ENCODE assay signal across 1 cellular context in the genomic region with DNA sequence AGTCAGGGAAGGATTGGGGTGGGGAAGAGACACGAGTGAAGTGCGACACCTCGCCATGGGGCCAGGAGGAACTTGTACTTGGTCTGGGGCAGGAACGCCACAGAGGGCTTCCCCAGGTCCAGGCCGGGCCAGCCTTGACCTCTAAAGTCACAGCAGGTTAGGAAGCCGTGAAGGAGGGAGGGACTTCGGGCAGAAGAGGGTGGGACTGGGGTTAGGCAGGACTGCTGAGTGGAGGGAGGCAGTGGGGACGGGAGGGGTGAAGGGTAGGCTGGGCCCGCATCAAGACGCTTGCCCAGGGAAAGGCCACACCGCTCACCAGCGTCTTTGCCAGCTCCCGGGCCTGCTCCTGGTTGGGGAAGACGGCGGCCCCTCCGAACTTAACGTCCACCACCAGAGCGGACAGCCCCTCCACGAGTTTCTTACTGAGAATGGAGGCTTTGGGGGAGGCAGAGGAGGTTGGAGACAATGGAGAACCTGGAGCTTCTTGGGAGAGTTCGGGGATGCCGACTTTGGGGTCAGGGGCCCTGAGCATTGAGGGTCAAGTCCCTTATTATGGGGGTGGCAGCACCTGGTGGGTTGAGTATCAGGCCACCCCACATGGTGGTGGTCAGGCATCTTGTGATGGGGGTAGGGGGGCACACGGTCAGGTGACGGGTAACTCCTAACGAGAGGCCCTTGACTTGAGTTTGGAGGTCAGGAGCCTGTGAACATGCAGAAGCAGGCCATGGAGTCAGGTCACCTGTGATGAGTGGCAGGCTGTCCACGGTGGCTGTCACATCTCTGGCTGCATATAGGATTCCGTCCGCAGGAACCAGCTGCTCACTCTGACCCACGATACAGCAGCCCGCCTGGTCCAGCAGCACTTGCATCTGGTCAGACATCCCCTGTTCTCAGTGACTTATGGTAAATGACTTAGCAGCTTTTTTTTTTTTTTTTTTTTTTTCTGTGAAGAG.
TF ChIP-seq lines count a peak whose summit lies in the region.

No MANE protein-coding gene starts in this region.

TF ChIP-seq in HepG2, 621 proteins besides CTCF, POLR2A, EP300 and RAD21 (continued from another document and continues in another):
- no peak for TF ChIP-seq TFE3 (CRISPR knock-in tag; IDR thresholded peaks at IDR 0.05)
- TF ChIP-seq ZNF138 (CRISPR knock-in tag; IDR thresholded peaks at IDR 0.05; ENCODE audit: low read depth): no peak
- no peak for TF ChIP-seq MZF1 (CRISPR knock-in tag; IDR thresholded peaks at IDR 0.05; ENCODE audit: borderline replicate concordance)
- no peak; the same call in 1 of the 2 replicates for TF ChIP-seq ZNF543 (CRISPR knock-in tag; IDR thresholded peaks at IDR 0.05)
- TF ChIP-seq GABPA (IDR thresholded peaks at IDR 0.05; ENCODE audit: low read depth, low read length): no peak
- no peak for TF ChIP-seq GABPA (CRISPR knock-in tag; IDR thresholded peaks at IDR 0.05; ENCODE audit: low read depth)
- TF ChIP-seq, protein P1, sequence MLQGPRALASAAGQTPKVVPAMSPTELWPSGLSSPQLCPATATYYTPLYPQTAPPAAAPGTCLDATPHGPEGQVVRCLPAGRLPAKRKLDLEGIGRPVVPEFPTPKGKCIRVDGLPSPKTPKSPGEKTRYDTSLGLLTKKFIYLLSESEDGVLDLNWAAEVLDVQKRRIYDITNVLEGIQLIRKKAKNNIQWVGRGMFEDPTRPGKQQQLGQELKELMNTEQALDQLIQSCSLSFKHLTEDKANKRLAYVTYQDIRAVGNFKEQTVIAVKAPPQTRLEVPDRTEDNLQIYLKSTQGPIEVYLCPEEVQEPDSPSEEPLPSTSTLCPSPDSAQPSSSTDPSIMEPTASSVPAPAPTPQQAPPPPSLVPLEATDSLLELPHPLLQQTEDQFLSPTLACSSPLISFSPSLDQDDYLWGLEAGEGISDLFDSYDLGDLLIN (CRISPR knock-in tag; IDR thresholded peaks at IDR 0.05; ENCODE audit: borderline replicate concordance): no peak
- TF ChIP-seq CENPT (CRISPR knock-in tag; IDR thresholded peaks at IDR 0.05; ENCODE audit: low read depth): no peak
- no peak for TF ChIP-seq PAF1 (CRISPR knock-in tag; IDR thresholded peaks at IDR 0.05)
- TF ChIP-seq NPAS2 (CRISPR knock-in tag; IDR thresholded peaks at IDR 0.05; ENCODE audit: borderline replicate concordance): no peak
- TF ChIP-seq LCORL (IDR thresholded peaks at IDR 0.05): no peak
- TF ChIP-seq LCORL (CRISPR knock-in tag; IDR thresholded peaks at IDR 0.05): peak; percentile 30; the same call in 1 of the 2 replicates
- no peak for TF ChIP-seq ZNF780A (CRISPR knock-in tag; IDR thresholded peaks at IDR 0.05)
- TF ChIP-seq, protein P2, sequence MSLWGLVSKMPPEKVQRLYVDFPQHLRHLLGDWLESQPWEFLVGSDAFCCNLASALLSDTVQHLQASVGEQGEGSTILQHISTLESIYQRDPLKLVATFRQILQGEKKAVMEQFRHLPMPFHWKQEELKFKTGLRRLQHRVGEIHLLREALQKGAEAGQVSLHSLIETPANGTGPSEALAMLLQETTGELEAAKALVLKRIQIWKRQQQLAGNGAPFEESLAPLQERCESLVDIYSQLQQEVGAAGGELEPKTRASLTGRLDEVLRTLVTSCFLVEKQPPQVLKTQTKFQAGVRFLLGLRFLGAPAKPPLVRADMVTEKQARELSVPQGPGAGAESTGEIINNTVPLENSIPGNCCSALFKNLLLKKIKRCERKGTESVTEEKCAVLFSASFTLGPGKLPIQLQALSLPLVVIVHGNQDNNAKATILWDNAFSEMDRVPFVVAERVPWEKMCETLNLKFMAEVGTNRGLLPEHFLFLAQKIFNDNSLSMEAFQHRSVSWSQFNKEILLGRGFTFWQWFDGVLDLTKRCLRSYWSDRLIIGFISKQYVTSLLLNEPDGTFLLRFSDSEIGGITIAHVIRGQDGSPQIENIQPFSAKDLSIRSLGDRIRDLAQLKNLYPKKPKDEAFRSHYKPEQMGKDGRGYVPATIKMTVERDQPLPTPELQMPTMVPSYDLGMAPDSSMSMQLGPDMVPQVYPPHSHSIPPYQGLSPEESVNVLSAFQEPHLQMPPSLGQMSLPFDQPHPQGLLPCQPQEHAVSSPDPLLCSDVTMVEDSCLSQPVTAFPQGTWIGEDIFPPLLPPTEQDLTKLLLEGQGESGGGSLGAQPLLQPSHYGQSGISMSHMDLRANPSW (CRISPR knock-in tag; IDR thresholded peaks at IDR 0.05; ENCODE audit: borderline replicate concordance): no peak
- TF ChIP-seq POLR2AphosphoS5 (IDR thresholded peaks at IDR 0.05; ENCODE audit: low read depth, low read length): peak; percentile 75
- TF ChIP-seq ZNF737 (CRISPR knock-in tag; IDR thresholded peaks at IDR 0.05; ENCODE audit: borderline replicate concordance): no peak
- TF ChIP-seq ZNF468 (CRISPR knock-in tag; IDR thresholded peaks at IDR 0.05): no peak
- no peak for TF ChIP-seq ZNF530 (CRISPR knock-in tag; IDR thresholded peaks at IDR 0.05; ENCODE audit: low read depth)
- no peak for TF ChIP-seq NKX3-1 (CRISPR knock-in tag; IDR thresholded peaks at IDR 0.05)
- TF ChIP-seq, protein P3, sequence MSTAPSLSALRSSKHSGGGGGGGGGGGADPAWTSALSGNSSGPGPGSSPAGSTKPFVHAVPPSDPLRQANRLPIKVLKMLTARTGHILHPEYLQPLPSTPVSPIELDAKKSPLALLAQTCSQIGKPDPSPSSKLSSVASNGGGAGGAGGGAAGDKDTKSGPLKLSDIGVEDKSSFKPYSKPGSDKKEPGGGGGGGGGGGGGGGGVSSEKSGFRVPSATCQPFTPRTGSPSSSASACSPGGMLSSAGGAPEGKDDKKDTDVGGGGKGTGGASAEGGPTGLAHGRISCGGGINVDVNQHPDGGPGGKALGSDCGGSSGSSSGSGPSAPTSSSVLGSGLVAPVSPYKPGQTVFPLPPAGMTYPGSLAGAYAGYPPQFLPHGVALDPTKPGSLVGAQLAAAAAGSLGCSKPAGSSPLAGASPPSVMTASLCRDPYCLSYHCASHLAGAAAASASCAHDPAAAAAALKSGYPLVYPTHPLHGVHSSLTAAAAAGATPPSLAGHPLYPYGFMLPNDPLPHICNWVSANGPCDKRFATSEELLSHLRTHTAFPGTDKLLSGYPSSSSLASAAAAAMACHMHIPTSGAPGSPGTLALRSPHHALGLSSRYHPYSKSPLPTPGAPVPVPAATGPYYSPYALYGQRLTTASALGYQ (CRISPR knock-in tag; IDR thresholded peaks at IDR 0.05): no peak
- TF ChIP-seq ZNF33A (CRISPR knock-in tag; IDR thresholded peaks at IDR 0.05; ENCODE audit: borderline replicate concordance): no peak
- TF ChIP-seq HBP1 (CRISPR knock-in tag; IDR thresholded peaks at IDR 0.05; ENCODE audit: low read depth): no peak; the same call in 1 of the 2 replicates
- TF ChIP-seq ZNF703 (CRISPR knock-in tag; IDR thresholded peaks at IDR 0.05; ENCODE audit: borderline replicate concordance): no peak
- peak; percentile 49; the same call in 1 of the 2 replicates for TF ChIP-seq GATAD2A (CRISPR knock-in tag; IDR thresholded peaks at IDR 0.05)
- no peak for TF ChIP-seq CHCHD3 (CRISPR knock-in tag; IDR thresholded peaks at IDR 0.05)
- no peak for TF ChIP-seq NCOR1 (IDR thresholded peaks at IDR 0.05; ENCODE audit: borderline replicate concordance, low read length)
- no peak for TF ChIP-seq ZNF616 (CRISPR knock-in tag; IDR thresholded peaks at IDR 0.05; ENCODE audit: low read depth)
- no peak; the same call in 1 of the 2 replicates for TF ChIP-seq NR2C2 (CRISPR knock-in tag; IDR thresholded peaks at IDR 0.05; ENCODE audit: borderline replicate concordance)
- no peak for TF ChIP-seq BCL6 (CRISPR knock-in tag; IDR thresholded peaks at IDR 0.05)
- TF ChIP-seq, protein P4, sequence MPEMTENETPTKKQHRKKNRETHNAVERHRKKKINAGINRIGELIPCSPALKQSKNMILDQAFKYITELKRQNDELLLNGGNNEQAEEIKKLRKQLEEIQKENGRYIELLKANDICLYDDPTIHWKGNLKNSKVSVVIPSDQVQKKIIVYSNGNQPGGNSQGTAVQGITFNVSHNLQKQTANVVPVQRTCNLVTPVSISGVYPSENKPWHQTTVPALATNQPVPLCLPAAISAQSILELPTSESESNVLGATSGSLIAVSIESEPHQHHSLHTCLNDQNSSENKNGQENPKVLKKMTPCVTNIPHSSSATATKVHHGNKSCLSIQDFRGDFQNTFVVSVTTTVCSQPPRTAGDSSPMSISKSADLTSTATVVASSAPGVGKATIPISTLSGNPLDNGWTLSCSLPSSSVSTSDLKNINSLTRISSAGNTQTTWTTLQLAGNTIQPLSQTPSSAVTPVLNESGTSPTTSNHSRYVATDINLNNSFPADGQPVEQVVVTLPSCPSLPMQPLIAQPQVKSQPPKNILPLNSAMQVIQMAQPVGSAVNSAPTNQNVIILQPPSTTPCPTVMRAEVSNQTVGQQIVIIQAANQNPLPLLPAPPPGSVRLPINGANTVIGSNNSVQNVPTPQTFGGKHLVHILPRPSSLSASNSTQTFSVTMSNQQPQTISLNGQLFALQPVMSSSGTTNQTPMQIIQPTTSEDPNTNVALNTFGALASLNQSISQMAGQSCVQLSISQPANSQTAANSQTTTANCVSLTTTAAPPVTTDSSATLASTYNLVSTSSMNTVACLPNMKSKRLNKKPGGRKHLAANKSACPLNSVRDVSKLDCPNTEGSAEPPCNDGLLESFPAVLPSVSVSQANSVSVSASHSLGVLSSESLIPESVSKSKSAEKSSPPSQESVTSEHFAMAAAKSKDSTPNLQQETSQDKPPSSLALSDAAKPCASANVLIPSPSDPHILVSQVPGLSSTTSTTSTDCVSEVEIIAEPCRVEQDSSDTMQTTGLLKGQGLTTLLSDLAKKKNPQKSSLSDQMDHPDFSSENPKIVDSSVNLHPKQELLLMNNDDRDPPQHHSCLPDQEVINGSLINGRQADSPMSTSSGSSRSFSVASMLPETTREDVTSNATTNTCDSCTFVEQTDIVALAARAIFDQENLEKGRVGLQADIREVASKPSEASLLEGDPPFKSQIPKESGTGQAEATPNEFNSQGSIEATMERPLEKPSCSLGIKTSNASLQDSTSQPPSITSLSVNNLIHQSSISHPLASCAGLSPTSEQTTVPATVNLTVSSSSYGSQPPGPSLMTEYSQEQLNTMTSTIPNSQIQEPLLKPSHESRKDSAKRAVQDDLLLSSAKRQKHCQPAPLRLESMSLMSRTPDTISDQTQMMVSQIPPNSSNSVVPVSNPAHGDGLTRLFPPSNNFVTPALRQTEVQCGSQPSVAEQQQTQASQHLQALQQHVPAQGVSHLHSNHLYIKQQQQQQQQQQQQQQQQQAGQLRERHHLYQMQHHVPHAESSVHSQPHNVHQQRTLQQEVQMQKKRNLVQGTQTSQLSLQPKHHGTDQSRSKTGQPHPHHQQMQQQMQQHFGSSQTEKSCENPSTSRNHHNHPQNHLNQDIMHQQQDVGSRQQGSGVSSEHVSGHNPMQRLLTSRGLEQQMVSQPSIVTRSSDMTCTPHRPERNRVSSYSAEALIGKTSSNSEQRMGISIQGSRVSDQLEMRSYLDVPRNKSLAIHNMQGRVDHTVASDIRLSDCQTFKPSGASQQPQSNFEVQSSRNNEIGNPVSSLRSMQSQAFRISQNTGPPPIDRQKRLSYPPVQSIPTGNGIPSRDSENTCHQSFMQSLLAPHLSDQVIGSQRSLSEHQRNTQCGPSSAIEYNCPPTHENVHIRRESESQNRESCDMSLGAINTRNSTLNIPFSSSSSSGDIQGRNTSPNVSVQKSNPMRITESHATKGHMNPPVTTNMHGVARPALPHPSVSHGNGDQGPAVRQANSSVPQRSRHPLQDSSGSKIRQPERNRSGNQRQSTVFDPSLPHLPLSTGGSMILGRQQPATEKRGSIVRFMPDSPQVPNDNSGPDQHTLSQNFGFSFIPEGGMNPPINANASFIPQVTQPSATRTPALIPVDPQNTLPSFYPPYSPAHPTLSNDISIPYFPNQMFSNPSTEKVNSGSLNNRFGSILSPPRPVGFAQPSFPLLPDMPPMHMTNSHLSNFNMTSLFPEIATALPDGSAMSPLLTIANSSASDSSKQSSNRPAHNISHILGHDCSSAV (CRISPR knock-in tag; IDR thresholded peaks at IDR 0.05; ENCODE audit: borderline replicate concordance): no peak
- no peak for TF ChIP-seq ZNF644 (CRISPR knock-in tag; IDR thresholded peaks at IDR 0.05; ENCODE audit: low read depth)
- no peak for TF ChIP-seq ZNF256 (CRISPR knock-in tag; conservative IDR thresholded peaks at IDR 0.05)
- TF ChIP-seq ZNF883 (CRISPR knock-in tag; IDR thresholded peaks at IDR 0.05; ENCODE audit: not compliant biosample characterization): no peak
- TF ChIP-seq ZNF775 (CRISPR knock-in tag; IDR thresholded peaks at IDR 0.05; ENCODE audit: borderline replicate concordance): no peak
- TF ChIP-seq MAFG (CRISPR knock-in tag; IDR thresholded peaks at IDR 0.05): no peak
- TF ChIP-seq PHF5A (CRISPR knock-in tag; IDR thresholded peaks at IDR 0.05; ENCODE audit: low read depth, unreplicated experiment): no peak
- no peak for TF ChIP-seq ZNF597 (CRISPR knock-in tag; IDR thresholded peaks at IDR 0.05)
- TF ChIP-seq ZNF329 (CRISPR knock-in tag; IDR thresholded peaks at IDR 0.05; ENCODE audit: low read depth): no peak
- no peak for TF ChIP-seq NFIB (CRISPR knock-in tag; IDR thresholded peaks at IDR 0.05; ENCODE audit: borderline replicate concordance)
- no peak for TF ChIP-seq HDAC6 (IDR thresholded peaks at IDR 0.05; ENCODE audit: low read depth, low read length)
